ENCODE assay signal across 23 cellular contexts in the genomic region with DNA sequence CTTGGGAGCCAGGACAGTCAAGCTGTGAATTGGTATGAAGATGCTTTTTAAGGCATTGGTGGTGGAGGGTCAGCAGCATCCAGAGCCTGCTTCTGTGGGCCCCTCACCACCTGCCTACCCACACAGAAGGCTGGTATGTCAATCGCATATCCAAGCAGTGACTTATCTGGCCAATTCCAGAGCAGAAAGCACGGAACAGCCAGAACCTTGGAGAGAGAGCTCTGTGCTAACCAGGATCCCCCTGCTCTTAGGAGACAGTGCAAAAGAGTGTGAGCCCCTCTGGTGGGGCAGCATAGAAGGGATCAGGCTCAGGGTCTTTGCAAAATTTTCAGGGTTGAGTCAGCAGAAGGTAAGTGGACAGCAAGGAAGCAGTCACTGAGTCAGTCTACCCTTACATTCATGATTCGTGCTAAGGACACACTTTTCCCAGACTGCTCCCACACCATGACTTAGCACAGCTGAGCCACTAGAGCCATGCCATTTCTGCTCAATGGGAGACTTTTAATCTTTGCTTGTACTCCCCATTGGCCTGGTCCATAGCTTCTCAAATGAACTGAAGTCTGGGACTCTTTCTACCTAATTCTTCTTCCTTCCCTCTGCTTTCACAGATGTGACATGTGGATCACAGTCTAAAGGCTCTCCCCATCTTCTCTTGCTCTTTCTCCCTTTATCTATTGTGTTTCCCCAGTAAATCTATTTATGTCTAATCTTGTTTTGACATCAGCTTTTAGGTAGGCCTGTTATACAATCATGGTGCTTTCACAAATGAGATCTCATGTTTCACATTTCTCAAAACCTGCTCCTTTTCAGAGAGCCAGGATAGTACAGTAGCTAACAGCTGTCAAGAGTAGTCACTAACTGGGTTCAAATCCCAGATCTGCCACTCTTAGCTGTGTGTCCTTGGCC. TPM values are rescaled to one million over a fixed set of nuclear protein-coding genes. Genes with fewer than 3 reads are reported as not detected.
"Had no signal": no experiment of that assay in that cellular context is flagged by ENCODE, and none has a peak within 500 bp of the region (broad histone marks: within the 10 kb centered on the region; RNA-seq: fewer than 3 reads in every experiment).

No MANE protein-coding gene starts in this region.

- H3K4me3 ChIP-seq: coronary artery, gastrocnemius medialis, heart right ventricle, lung, spleen, stomach, testis, upper lobe of right lung had no signal

- ATAC-seq: activated naive CD4-positive, alpha-beta T cell treated with anti-CD3 and anti-CD28 coated beads, Interleukin-2, amount 50 U/mL, for 72 hours; gastrocnemius medialis; heart right ventricle; sciatic nerve; T-helper 17 cell; upper lobe of right lung; WTC11 had no signal

- H3K9me3 ChIP-seq: gastrocnemius medialis, heart right ventricle, spleen, stomach, testis, upper lobe of right lung had no signal

- H3K27me3 ChIP-seq: testis, upper lobe of right lung had no signal

- H3K36me3 ChIP-seq: gastrocnemius medialis, heart right ventricle, spleen, stomach, upper lobe of right lung had no signal

- H3K27ac ChIP-seq: coronary artery, gastrocnemius medialis, heart right ventricle, spleen, stomach, testis, upper lobe of right lung had no signal

- H3K4me1 ChIP-seq: gastrocnemius medialis, heart right ventricle, spleen, testis, upper lobe of right lung had no signal

- DNase-seq: activated CD4-positive, alpha-beta memory T cell treated with anti-CD3 and anti-CD28 coated beads, Interleukin-2, amount 10 ng/mL, durations not matched to agents 7 days and 5 days; activated CD4-positive, alpha-beta T cell treated with anti-CD3 and anti-CD28 coated beads for 4 hours; activated effector memory CD4-positive, alpha-beta T cell treated with Interleukin-2 at 50 U/mL for 16 hours; activated T-cell treated with anti-CD3 and anti-CD28 coated beads, Interleukin-2, amount 50 U/mL, for 24 hours; central memory CD4-positive, alpha-beta T cell; effector CD4-positive, alpha-beta T cell; gastrocnemius medialis; heart right ventricle; midbrain; spleen; stomach; T-helper 17 cell; testis; upper lobe of right lung had no signal

RNA-seq across cellular contexts. Expression of gene TMEM31, which starts 44.3 kb away (rescaled TPM):
- total RNA-seq: activated CD4-positive, alpha-beta memory T cell treated with anti-CD3 and anti-CD28 coated beads, Interleukin-2, amount 10 ng/mL, durations not matched to agents 7 days and 5 days; fibroblast of lung; gastrocnemius medialis; myocyte; osteocyte; pulmonary artery endothelial cell; spleen; stomach; T-helper 17 cell; upper lobe of right lung had no signal
- polyA plus RNA-seq: stomach had no signal
